ENCODE assay signal across 10 cellular contexts in the genomic region with DNA sequence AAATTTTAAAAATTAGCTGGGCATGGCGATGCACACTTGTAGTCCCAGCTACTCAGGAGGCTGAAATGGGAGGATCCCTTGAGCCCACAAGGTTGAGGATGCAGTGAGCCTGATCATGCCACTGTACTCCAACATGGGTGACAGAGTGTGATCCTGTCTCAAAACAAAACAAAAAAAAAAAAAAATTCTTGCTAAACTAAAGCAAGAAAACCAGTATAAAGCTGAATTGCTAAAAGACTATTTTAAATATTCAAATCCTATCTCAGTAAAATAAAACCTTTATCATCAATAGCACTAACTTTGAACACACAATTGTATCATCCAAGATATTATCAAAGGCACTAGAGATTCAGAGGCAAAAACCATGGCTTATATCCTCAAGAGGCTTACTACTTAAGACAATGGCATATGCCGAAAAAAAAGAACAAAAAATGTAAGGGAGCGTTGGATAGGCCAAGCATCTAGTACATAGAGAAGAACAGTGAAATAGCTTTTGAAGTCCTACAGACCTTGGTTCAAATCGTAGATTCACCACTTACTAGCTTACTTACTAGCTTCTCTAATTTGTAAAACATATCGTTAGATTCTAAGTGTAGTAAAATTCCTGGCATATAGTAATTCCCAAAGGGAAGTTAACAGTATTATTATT. TPM values are rescaled to one million over a fixed set of nuclear protein-coding genes. Genes with fewer than 3 reads are reported as not detected.
DNase-seq lines count a peak whose midpoint lies in the region; ATAC-seq, FAIRE-seq and TF ChIP-seq lines count a peak whose summit lies in the region.
"Had no signal": no experiment of that assay in that cellular context is flagged by ENCODE, and none has a peak within 500 bp of the region (broad histone marks: within the 10 kb centered on the region; RNA-seq: fewer than 3 reads in every experiment).

No MANE protein-coding gene starts in this region.

- H3K9me3 ChIP-seq in adrenal gland (replicated peaks in 1 of 3), result no peaks in the 10 kb centered on the region

- H3K36me3 Mint-ChIP-seq in natural killer cell, result no peaks in the 10 kb centered on the region

- peak overlapping the region; percentile 92 to 93 for H3K27ac Mint-ChIP-seq in natural killer cell

- H3K4me1 ChIP-seq in adrenal gland (replicated peaks in 1 of 2), result peaks cover 56 to 75% of the 10 kb centered on the region in 2 donors

- WGBS in adrenal gland, 4 donors, result 51 to 62% (median 55%) methylated on average over 5 of the region's 5 CpGs

- no peaks in the 10 kb centered on the region for H3K27me3 ChIP-seq in adrenal gland

- no peak for ATAC-seq in natural killer cell

- no peak for DNase-seq in AG10803 (ENCODE audit: low read depth)
- DNase-seq in H54 (ENCODE audit: insufficient read length, low spot score), result no peak
- DNase-seq in adrenal gland, result no peak
- DNase-seq in natural killer cell, result no peak
- DNase-seq in activated naive CD4-positive, alpha-beta T cell treated with anti-CD3 and anti-CD28 coated beads, Interleukin-2, amount 50 U/mL, for 16 hours, result no peak
- DNase-seq in islet precursor cell, result no peak
- no peak for DNase-seq in COLO829 (ENCODE audit: low spot score)
- DNase-seq in SW480 (ENCODE audit: low spot score), result no peak
- DNase-seq: Calu3, NCI-H526 had no signal

- peaks cover 73 to 79% of the 10 kb centered on the region in 2 donors for H3K4me1 Mint-ChIP-seq in natural killer cell

- TF ChIP-seq CTCF in AG10803 (conservative IDR thresholded peaks at IDR 0.05; ENCODE audit: low read length) (no peak), adrenal gland (IDR thresholded peaks at IDR 0.05) (no peak), natural killer cell (IDR thresholded peaks at IDR 0.05) (no peak)

- FAIRE-seq in H54 (lab: Jason Lieb, UNC), result peak; percentile 53

- TF ChIP-seq POLR2A in H54 (IDR thresholded peaks at IDR 0.05; ENCODE audit: low read depth, low read length), result no peak
- no peak for TF ChIP-seq POLR2A in adrenal gland (IDR thresholded peaks at IDR 0.05)

- peak overlapping the region; percentile 44; the same call in 1 of the 2 replicates for H3K4me3 ChIP-seq in AG10803 (ENCODE audit: low read length)
- H3K4me3 ChIP-seq in adrenal gland, result peak overlapping the region in 1 of 4 donors; percentile 97

- H3K27me3 Mint-ChIP-seq in natural killer cell (ENCODE audit: low read depth in 2 of 2), result no peaks in the 10 kb centered on the region

- H3K36me3 ChIP-seq in adrenal gland (replicated peaks in 1 of 2), result no peaks in the 10 kb centered on the region

- peaks cover 0 to 4% of the 10 kb centered on the region in 2 donors for H3K9me3 Mint-ChIP-seq in natural killer cell

- intact Hi-C loops in adrenal gland (cut with DNase I), result no loop called here
- intact Hi-C loops in natural killer cell (cut with micrococcal nuclease), result loop anchor here (5.0 to 10.0 kb wide), 2 partner anchors 73 to 551 kb away; a partner anchor contains a TSS

- peak overlapping the region; percentile 87 for H3K4me3 Mint-ChIP-seq in natural killer cell

- H3K27ac ChIP-seq in adrenal gland, result peak overlapping the region; percentile 31 to 94 (median 67)

RNA-seq across cellular contexts. Expression of a gene that starts 3.6 kb away (rescaled TPM):
- 100 to 1,000 TPM in 7 of 8 donors, 10 to 100 TPM in 1; 66.7 to 180 (median 114) TPM for total RNA-seq in adrenal gland
- polyA plus RNA-seq in adrenal gland, result 10 to 100 TPM; 31.7 to 83.3 (median 34.7) TPM
- total RNA-seq in natural killer cell, result 100 to 1,000 TPM in 1 of 3 donors, 10 to 100 TPM in 2; 92.7 to 127 (median 93.5) TPM
